Comparison of ENCODE assay signal across 21 cellular contexts in genomic region chr4:80233390-80233789, GRCh38. TPM values are rescaled to one million over a fixed set of nuclear protein-coding genes. Genes with fewer than 3 reads are reported as not detected.
A peak's percentile ranks its signal among the peaks of the same experiment; 100 is the strongest.
DNase-seq lines count a peak whose midpoint lies in the region; ATAC-seq, FAIRE-seq and TF ChIP-seq lines count a peak whose summit lies in the region.
"Had no signal": no experiment of that assay in that cellular context is flagged by ENCODE, and none has a peak within 500 bp of the region (broad histone marks: within the 10 kb centered on the region; RNA-seq: fewer than 3 reads in every experiment).

No MANE protein-coding gene starts in this region.

- CTCF ChIA-PET in mammary epithelial cell (lab: Charles Lee; ENCODE audit: low non-redundant PET): interaction anchor here (0.6 kb wide), 1 partner anchor 20 kb away, joined by 3 read pairs; no protein-coding TSS in a partner anchor
- CTCF ChIA-PET in MCF 10A (lab: Yijun Ruan, JAX): no interaction called here
- CTCF ChIA-PET in K562 (lab: Yijun Ruan, JAX; ENCODE audit: low intra/inter-chr PET ratio): no interaction called here

- no peak overlapping the region for H3K4me2 ChIP-seq in mammary epithelial cell (ENCODE audit: insufficient read depth, low read depth, low read length)
- peak overlapping the region; percentile 26; the same call in 1 of the 2 replicates for H3K4me2 ChIP-seq in K562 (ENCODE audit: insufficient read depth, low read length)
- H3K4me2 ChIP-seq in osteoblast (ENCODE audit: insufficient read depth, low read length): peak overlapping the region; percentile 60
- H3K4me2 ChIP-seq: BLaER1 had no signal

- H3K9ac ChIP-seq in mammary epithelial cell (ENCODE audit: insufficient read depth, low read length) (no peak overlapping the region), K562 (ENCODE audit: insufficient read depth in 1 of 2, low read depth in 2 of 2, low read length in 2 of 2) (0 out of 4 replicates have a peak overlapping the region, but pooled peaks of 1 of the 2 experiments have one; percentile 7)
- H3K9ac ChIP-seq: BLaER1 had no signal

- H3K36me3 Mint-ChIP-seq in MCF 10A (ENCODE audit: insufficient read depth, unreplicated experiment) (peaks cover 4% of the 10 kb centered on the region), progenitor cell of endocrine pancreas (ENCODE audit: insufficient read depth) (no peaks in the 10 kb centered on the region)
- H3K36me3 Mint-ChIP-seq: CD14-positive monocyte; CD4-positive, alpha-beta memory T cell had no signal

- no peaks in the 10 kb centered on the region for H3K27me3 ChIP-seq in mammary epithelial cell (ENCODE audit: insufficient read depth, low read length)
- H3K27me3 ChIP-seq in K562 (ENCODE audit: control insufficient read depth in 2 of 2, insufficient read depth in 2 of 2, low read length in 2 of 2): no peaks in the 10 kb centered on the region
- H3K27me3 ChIP-seq in osteoblast (ENCODE audit: insufficient read depth, low read length): no peaks in the 10 kb centered on the region
- H3K27me3 ChIP-seq: BLaER1 had no signal

- no peaks in the 10 kb centered on the region for H3K27me3 Mint-ChIP-seq in MCF 10A (ENCODE audit: insufficient read depth, unreplicated experiment)
- peaks cover 24% of the 10 kb centered on the region for H3K27me3 Mint-ChIP-seq in progenitor cell of endocrine pancreas

- H4K20me1 ChIP-seq in mammary epithelial cell (ENCODE audit: insufficient read depth, low read length): no peaks in the 10 kb centered on the region
- no peaks in the 10 kb centered on the region for H4K20me1 ChIP-seq in K562 (replicated peaks; ENCODE audit: control insufficient read depth, insufficient read depth, low read length)
- H4K20me1 ChIP-seq in osteoblast (ENCODE audit: insufficient read depth, low read length): no peaks in the 10 kb centered on the region
- H4K20me1 ChIP-seq: BLaER1 had no signal

- peaks cover 8% of the 10 kb centered on the region for H3K4me1 Mint-ChIP-seq in MCF 10A (ENCODE audit: insufficient read depth, unreplicated experiment)
- no peaks in the 10 kb centered on the region for H3K4me1 Mint-ChIP-seq in progenitor cell of endocrine pancreas (ENCODE audit: low read depth)

- ATAC-seq in K562: peak; percentile 65

- H2AFZ ChIP-seq in mammary epithelial cell (ENCODE audit: low read depth, low read length): peak overlapping the region; percentile 6
- H2AFZ ChIP-seq in K562 (ENCODE audit: low read depth, low read length): peak overlapping the region; percentile 93
- peak overlapping the region; percentile 75 for H2AFZ ChIP-seq in osteoblast (ENCODE audit: low read length)

- DNase-seq in mammary epithelial cell (no peak), MCF 10A (ENCODE audit: unreplicated experiment) (no peak), RKO (ENCODE audit: low spot score) (peak; percentile 73), K562 (ENCODE audit: extremely low read depth in 1 of 4, low spot score in 3 of 4) (no peak), osteoblast (ENCODE audit: insufficient read length, low spot score, missing footprints) (no peak), GM20000 (ENCODE audit: low spot score) (no peak), progenitor cell of endocrine pancreas (ENCODE audit: low spot score, unreplicated experiment) (no peak), NCI-H774 (lab: John Stamatoyannopoulos, UW) (no peak)
- DNase-seq: 8988T; CD4-positive, alpha-beta memory T cell; DMS153; DMS79; GDM1 had no signal

- BruUV-seq in mammary epithelial cell (replicated peaks; lab: Mats Ljungman, UMichigan): no TSS peak
- BruUV-seq in MCF 10A (replicated peaks; lab: Mats Ljungman, UMichigan): no TSS peak
- no TSS peak for BruUV-seq in K562 (replicated peaks; lab: Mats Ljungman, UMichigan)

- H3K27ac Mint-ChIP-seq in MCF 10A (ENCODE audit: low read depth, unreplicated experiment) (no peak overlapping the region), progenitor cell of endocrine pancreas (no peak overlapping the region)
- H3K27ac Mint-ChIP-seq: CD14-positive monocyte; CD4-positive, alpha-beta memory T cell had no signal

- intact Hi-C loops in mammary epithelial cell (cut with micrococcal nuclease): loop anchor here (5.0 kb wide), 1 partner anchor 34 kb away; the partner anchor contains the start of gene FGF5
- intact Hi-C loops in MCF 10A (cut with micrococcal nuclease): no loop called here
- intact Hi-C loops in K562 (cut with micrococcal nuclease): no loop called here

- H3K4me1 ChIP-seq in mammary epithelial cell (ENCODE audit: insufficient read depth, low read length): peaks cover 16% of the 10 kb centered on the region
- H3K4me1 ChIP-seq in K562 (replicated peaks in 1 of 2; ENCODE audit: control insufficient read depth in 2 of 2, insufficient read depth in 2 of 2, low read length in 2 of 2): peaks cover 4 to 18% of the 10 kb centered on the region in 2 experiments; a peak in 4 of 5 replicates
- peaks cover 56% of the 10 kb centered on the region for H3K4me1 ChIP-seq in osteoblast (ENCODE audit: insufficient read depth, low read length)
- H3K4me1 ChIP-seq: BLaER1, HAP-1 had no signal

- no peak for TF ChIP-seq POLR2A in K562 (conservative IDR thresholded peaks at IDR 0.05)

- TF ChIP-seq EP300 in K562 (IDR thresholded peaks at IDR 0.05; ENCODE audit: low read length): no peak

- no peaks in the 10 kb centered on the region for H3K9me3 ChIP-seq in mammary epithelial cell (replicated peaks; ENCODE audit: insufficient read depth, low read length)
- no peaks in the 10 kb centered on the region for H3K9me3 ChIP-seq in K562 (replicated peaks; ENCODE audit: control insufficient read depth, insufficient read depth, low read depth, low read length)
- H3K9me3 ChIP-seq in osteoblast (ENCODE audit: low read depth, low read length): no peaks in the 10 kb centered on the region
- H3K9me3 ChIP-seq: BLaER1, HAP-1 had no signal

- in situ Hi-C loops in mammary epithelial cell (cut with MboI; ENCODE audit: low sequenced_read_pairs in 2 of 2) (no loop called here), K562 (cut with MboI) (no loop called here)

- POLR2A ChIA-PET in MCF 10A (lab: Yijun Ruan, JAX) (interaction anchor here (1.0 kb wide), 1 partner anchor 38 kb away, joined by 3 read pairs; no protein-coding TSS in a partner anchor), K562 (lab: Yijun Ruan, JAX) (no interaction called here)

- H3K27ac ChIP-seq in mammary epithelial cell (ENCODE audit: insufficient read depth, low read depth, low read length) (no peak overlapping the region), K562 (ENCODE audit: extremely low read depth, low read depth, low read length) (peak overlapping the region; percentile 43; the same call in 2 of the 3 replicates), osteoblast (ENCODE audit: low read depth, low read length) (peak overlapping the region; percentile 95)
- H3K27ac ChIP-seq: BLaER1 had no signal

- no peak for TF ChIP-seq RAD21 in K562 (CRISPR knock-in tag; conservative IDR thresholded peaks at IDR 0.05 in 1 of 2, IDR thresholded peaks at IDR 0.05 in 1 of 2)

- 98% methylated on average over 4 of the region's 4 CpGs for WGBS in mammary epithelial cell (ENCODE audit: low coverage, missing lambda C conversion rate)
- WGBS in K562 (ENCODE audit: insufficient coverage, low coverage, missing lambda C conversion rate): 36% methylated on average over 4 of the region's 4 CpGs

- H3K9me1 ChIP-seq in K562 (ENCODE audit: control insufficient read depth, insufficient read depth, low read length): no peaks in the 10 kb centered on the region

- H3K79me2 ChIP-seq in mammary epithelial cell (ENCODE audit: insufficient read depth, low read length) (no peaks in the 10 kb centered on the region), K562 (ENCODE audit: control insufficient read depth, insufficient read depth, low read length) (no peaks in the 10 kb centered on the region), osteoblast (ENCODE audit: insufficient read depth, low read length) (peaks cover 20% of the 10 kb centered on the region)

- H3K4me3 Mint-ChIP-seq in MCF 10A (ENCODE audit: unreplicated experiment) (no peak overlapping the region), progenitor cell of endocrine pancreas (ENCODE audit: low read depth) (no peak overlapping the region)
- H3K4me3 Mint-ChIP-seq: CD14-positive monocyte; CD4-positive, alpha-beta memory T cell had no signal

- FAIRE-seq in K562 (lab: Jason Lieb, UNC): no peak
- FAIRE-seq: GM12892, GM18507, H1, HTR-8/SVneo had no signal

- dilution Hi-C loops in mammary epithelial cell (cut with HindIII; ENCODE audit: low sequenced_read_pairs): no loop called here

- H3K36me3 ChIP-seq in mammary epithelial cell (ENCODE audit: insufficient read depth, low read length): no peaks in the 10 kb centered on the region
- H3K36me3 ChIP-seq in K562 (ENCODE audit: control insufficient read depth, insufficient read depth, low read length): no peaks in the 10 kb centered on the region
- no peaks in the 10 kb centered on the region for H3K36me3 ChIP-seq in osteoblast (ENCODE audit: insufficient read depth, low read length)
- H3K36me3 ChIP-seq: BLaER1, HAP-1 had no signal

- TF ChIP-seq CTCF in mammary epithelial cell (conservative IDR thresholded peaks at IDR 0.05 in 1 of 2, IDR thresholded peaks at IDR 0.05 in 1 of 2; ENCODE audit: extremely low read depth in 1 of 2, insufficient read depth in 1 of 2, low read depth in 1 of 2, low read length in 2 of 2) (no peak), MCF 10A (IDR thresholded peaks at IDR 0.05; ENCODE audit: unreplicated experiment) (no peak), K562 (IDR thresholded peaks at IDR 0.05 in 2 of 3, conservative IDR thresholded peaks at IDR 0.05 in 1 of 3; ENCODE audit: insufficient read depth in 2 of 3, low read depth in 1 of 3, low read length in 3 of 3) (no peak), osteoblast (IDR thresholded peaks at IDR 0.05; ENCODE audit: extremely low read depth, low read depth, low read length) (no peak), GM20000 (IDR thresholded peaks at IDR 0.05; ENCODE audit: extremely low read depth, missing control alignments) (no peak), progenitor cell of endocrine pancreas (IDR thresholded peaks at IDR 0.05; ENCODE audit: unreplicated experiment) (no peak)

- H3K9me3 Mint-ChIP-seq in MCF 10A (ENCODE audit: unreplicated experiment) (no peaks in the 10 kb centered on the region), progenitor cell of endocrine pancreas (ENCODE audit: low read depth) (no peaks in the 10 kb centered on the region)
- H3K9me3 Mint-ChIP-seq: CD14-positive monocyte; CD4-positive, alpha-beta memory T cell had no signal

- no peak overlapping the region for H3K4me3 ChIP-seq in mammary epithelial cell (replicated peaks in 1 of 3; ENCODE audit: insufficient read depth in 1 of 3, low read depth in 2 of 3, low read length in 3 of 3)
- no peak overlapping the region for H3K4me3 ChIP-seq in K562
- H3K4me3 ChIP-seq in osteoblast (ENCODE audit: insufficient read depth, low read length): peak overlapping the region; percentile 14
- H3K4me3 ChIP-seq: BLaER1, HAP-1 had no signal

RNA-seq across cellular contexts. Expression of gene FGF5, which starts 33.1 kb away (rescaled TPM):
- 1 to 10 TPM in 1 of 2 donors, under 1 TPM in 1; 0.17 to 2.9 TPM for total RNA-seq in mammary epithelial cell
- polyA plus RNA-seq in mammary epithelial cell: 3.9 TPM
- 19.9 TPM for polyA minus RNA-seq in mammary epithelial cell
- total RNA-seq in MCF 10A (2022): not detected in 2 replicates
- 3.0 and 3.2 TPM in 2 replicates for total RNA-seq in K562 (2011; cell fraction: chromatin; rRNA removed; ENCODE audit: low replicate concordance)
- 2.0 and 3.2 TPM in 2 replicates for total RNA-seq in K562 (2011; cell fraction: nucleolus; rRNA removed)
- total RNA-seq in K562 (2011; cell fraction: nucleoplasm; rRNA removed): 3.2 and 6.8 TPM in 2 replicates
- total RNA-seq in K562 (2014; rRNA removed): 0.37 and 0.41 TPM in 2 replicates
- 1.1 and 1.4 TPM in 2 replicates for total RNA-seq in K562 (2014; rRNA removed; fragmentation: Illumina TruSeq; extraction: Trizol)
- total RNA-seq in K562 (2015; rRNA removed; fragmentation: Illumina TruSeq; extraction: Trizol): 0.68 and 0.76 TPM in 2 replicates
- 2.0 and 2.7 TPM in 2 replicates for total RNA-seq in K562 (2021)
- 2.2 and 2.7 TPM in 2 replicates for polyA plus RNA-seq in K562 (2011; rRNA removed)
- 1.3 and 3.6 TPM in 2 replicates for polyA plus RNA-seq in K562 (2011; cell fraction: cytosol; rRNA removed)
- polyA plus RNA-seq in K562 (2011; cell fraction: nucleus; rRNA removed): 0.93 and 2.8 TPM in 2 replicates
- 1.2 and 2.4 TPM in 2 replicates for polyA plus RNA-seq in K562 (2012)
- polyA plus RNA-seq in K562 (2014; fragmentation: Illumina TruSeq; extraction: Trizol): 1.4 TPM in 2 replicates
- polyA plus RNA-seq in K562 (2014; fragmentation: Nextera tagmentation; extraction: Ambion mirVana): under 1 TPM; 0.38 to 0.61 TPM
- 1.1 and 1.2 TPM in 2 replicates for polyA plus RNA-seq in K562 (2014; rRNA removed)
- 2.2 and 2.5 TPM in 2 replicates for polyA minus RNA-seq in K562 (2011; rRNA and poly(A)+ RNA removed)
- 1.7 and 4.0 TPM in 2 replicates for polyA minus RNA-seq in K562 (2011; cell fraction: cytosol; rRNA and poly(A)+ RNA removed)
- polyA minus RNA-seq in K562 (2011; cell fraction: nucleus; rRNA and poly(A)+ RNA removed): 3.9 and 6.6 TPM in 2 replicates
- 7.7 and 10.5 TPM in 2 replicates for total RNA-seq in osteoblast
- total RNA-seq in progenitor cell of endocrine pancreas: 0.14 and 0.64 TPM in 2 replicates
- total RNA-seq: A673, H1 had no signal
- polyA plus RNA-seq: CD14-positive monocyte; CD4-positive, alpha-beta memory T cell; H1 had no signal

RNA-seq across cellular contexts. Expression of gene PRDM8, which starts 36.1 kb away (rescaled TPM):
- total RNA-seq in mammary epithelial cell (1 to 10 TPM in 1 of 2 donors, under 1 TPM in 1; 0.33 to 8.0 TPM), MCF 10A (2022) (4.8 and 4.9 TPM in 2 replicates), K562 (2014; rRNA removed) (not detected in 2 replicates), K562 (2014; rRNA removed; fragmentation: Illumina TruSeq; extraction: Trizol) (not detected in 2 replicates), K562 (2015; rRNA removed; fragmentation: Illumina TruSeq; extraction: Trizol) (not detected in 2 replicates), K562 (2021) (0.07 and 0.40 TPM in 2 replicates), osteoblast (3.6 and 5.0 TPM in 2 replicates), progenitor cell of endocrine pancreas (0.31 and 0.38 TPM in 2 replicates)
- polyA plus RNA-seq in mammary epithelial cell (3.8 TPM), K562 (2011; rRNA removed) (not detected in 2 replicates), K562 (2014; fragmentation: Illumina TruSeq; extraction: Trizol) (not detected in 2 replicates), K562 (2014; fragmentation: Nextera tagmentation; extraction: Ambion mirVana) (not detected), K562 (2014; rRNA removed) (not detected in 2 replicates)
- polyA minus RNA-seq in mammary epithelial cell: 31.5 TPM
- total RNA-seq in K562 (2011; cell fraction: chromatin; rRNA removed; ENCODE audit: low replicate concordance): not detected in 2 replicates
- total RNA-seq in K562 (2011; cell fraction: nucleolus; rRNA removed): not detected in 2 replicates
- not detected in 2 replicates for total RNA-seq in K562 (2011; cell fraction: nucleoplasm; rRNA removed)
- not detected in 2 replicates for polyA plus RNA-seq in K562 (2011; cell fraction: cytosol; rRNA removed)
- not detected in 2 replicates for polyA plus RNA-seq in K562 (2011; cell fraction: nucleus; rRNA removed)
- polyA plus RNA-seq in K562 (2012): not detected in 2 replicates
- not detected in 2 replicates for polyA minus RNA-seq in K562 (2011; rRNA and poly(A)+ RNA removed)
- not detected in 2 replicates for polyA minus RNA-seq in K562 (2011; cell fraction: cytosol; rRNA and poly(A)+ RNA removed)
- not detected in 2 replicates for polyA minus RNA-seq in K562 (2011; cell fraction: nucleus; rRNA and poly(A)+ RNA removed)
- total RNA-seq: H1 had no signal
- polyA plus RNA-seq: H1 had no signal

Comparison
In these comparisons a context has a peak if more than half of its experiments do, and no peak if none do; other contexts are left out.
1. H2AFZ ChIP-seq: peak in every context shown above with its lines; median percentile 93 in K562; 75 in osteoblast; 6 in mammary epithelial cell.